1 cellular context compared by ENCODE assay signal in the genomic region with DNA sequence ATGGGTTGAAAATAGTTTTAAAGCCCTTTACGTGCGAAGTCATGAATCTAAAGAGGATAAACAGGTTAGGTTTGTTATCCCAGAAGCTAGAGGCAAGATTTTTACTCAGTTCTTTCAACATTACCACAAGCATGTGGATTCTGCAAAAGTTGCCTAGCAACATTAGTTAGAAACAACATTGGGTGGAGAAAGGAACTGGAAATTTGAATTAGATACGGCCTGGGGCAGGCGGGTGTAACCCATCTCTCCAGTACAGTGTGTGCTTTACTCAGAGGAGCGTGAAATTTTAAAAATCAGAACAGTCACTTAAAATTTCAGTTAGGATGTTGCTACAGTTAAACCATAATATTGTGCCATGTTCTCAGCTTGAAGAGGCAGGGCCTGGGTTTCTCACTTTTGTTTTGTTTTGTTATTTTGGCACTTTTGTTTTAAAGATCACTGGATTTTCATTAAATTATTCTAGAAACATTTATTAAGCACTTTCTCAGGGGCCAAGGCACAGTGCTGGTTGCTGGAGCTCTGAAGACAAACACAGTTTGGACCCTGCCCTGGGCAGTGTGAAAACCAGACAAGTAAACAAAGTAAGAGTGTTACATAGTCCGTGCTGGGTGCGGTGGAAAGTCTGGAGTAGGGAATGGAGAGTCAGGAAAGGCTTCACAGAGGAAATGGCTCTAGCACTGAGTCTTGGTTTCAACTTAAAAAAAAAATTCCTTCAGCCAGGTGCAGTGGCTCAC.
TF ChIP-seq lines count a peak whose summit lies in the region.

No MANE protein-coding gene starts in this region.

TF ChIP-seq in K562, 482 proteins besides CTCF, POLR2A, EP300 and RAD21 (continued from another document and continues in another):
- no peak for TF ChIP-seq THAP7 (CRISPR knock-in tag; IDR thresholded peaks at IDR 0.05)
- TF ChIP-seq RUNX1 (IDR thresholded peaks at IDR 0.05; ENCODE audit: low read depth) = no peak
- TF ChIP-seq BHLHE40 (IDR thresholded peaks at IDR 0.05; ENCODE audit: low read length) = no peak
- TF ChIP-seq, protein P1, sequence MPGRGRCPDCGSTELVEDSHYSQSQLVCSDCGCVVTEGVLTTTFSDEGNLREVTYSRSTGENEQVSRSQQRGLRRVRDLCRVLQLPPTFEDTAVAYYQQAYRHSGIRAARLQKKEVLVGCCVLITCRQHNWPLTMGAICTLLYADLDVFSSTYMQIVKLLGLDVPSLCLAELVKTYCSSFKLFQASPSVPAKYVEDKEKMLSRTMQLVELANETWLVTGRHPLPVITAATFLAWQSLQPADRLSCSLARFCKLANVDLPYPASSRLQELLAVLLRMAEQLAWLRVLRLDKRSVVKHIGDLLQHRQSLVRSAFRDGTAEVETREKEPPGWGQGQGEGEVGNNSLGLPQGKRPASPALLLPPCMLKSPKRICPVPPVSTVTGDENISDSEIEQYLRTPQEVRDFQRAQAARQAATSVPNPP (IDR thresholded peaks at IDR 0.05; ENCODE audit: borderline replicate concordance, insufficient read depth, insufficient read length) = no peak
- TF ChIP-seq ZNF395 (CRISPR knock-in tag; IDR thresholded peaks at IDR 0.05) = no peak
- no peak for TF ChIP-seq MEF2D (tag; conservative IDR thresholded peaks at IDR 0.05; ENCODE audit: low read depth)
- TF ChIP-seq ZKSCAN1 (IDR thresholded peaks at IDR 0.05; ENCODE audit: low read depth, low read length) = no peak
- TF ChIP-seq, protein P2, sequence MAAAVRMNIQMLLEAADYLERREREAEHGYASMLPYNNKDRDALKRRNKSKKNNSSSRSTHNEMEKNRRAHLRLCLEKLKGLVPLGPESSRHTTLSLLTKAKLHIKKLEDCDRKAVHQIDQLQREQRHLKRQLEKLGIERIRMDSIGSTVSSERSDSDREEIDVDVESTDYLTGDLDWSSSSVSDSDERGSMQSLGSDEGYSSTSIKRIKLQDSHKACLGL (CRISPR knock-in tag; IDR thresholded peaks at IDR 0.05; ENCODE audit: borderline replicate concordance, poor library complexity, severe bottlenecking) = no peak
- TF ChIP-seq JUNB (CRISPR knock-in tag; conservative IDR thresholded peaks at IDR 0.05) = no peak
- 0 out of 4 replicates have a peak, but pooled peaks of 1 of the 2 experiments have one; percentile 23 for TF ChIP-seq SRF (CRISPR knock-in tag; IDR thresholded peaks at IDR 0.05)
- no peak for TF ChIP-seq PYGO2 (tag; IDR thresholded peaks at IDR 0.05)
- TF ChIP-seq GATAD2A (IDR thresholded peaks at IDR 0.05) = no peak
- TF ChIP-seq PRDM10 (IDR thresholded peaks at IDR 0.05; ENCODE audit: partially characterized antibody) = no peak
- no peak for TF ChIP-seq ZC3H11A (IDR thresholded peaks at IDR 0.05; ENCODE audit: low read depth, low read length)
- TF ChIP-seq CREBBP (IDR thresholded peaks at IDR 0.05; ENCODE audit: low read depth, low read length) = no peak
- TF ChIP-seq, protein P3, sequence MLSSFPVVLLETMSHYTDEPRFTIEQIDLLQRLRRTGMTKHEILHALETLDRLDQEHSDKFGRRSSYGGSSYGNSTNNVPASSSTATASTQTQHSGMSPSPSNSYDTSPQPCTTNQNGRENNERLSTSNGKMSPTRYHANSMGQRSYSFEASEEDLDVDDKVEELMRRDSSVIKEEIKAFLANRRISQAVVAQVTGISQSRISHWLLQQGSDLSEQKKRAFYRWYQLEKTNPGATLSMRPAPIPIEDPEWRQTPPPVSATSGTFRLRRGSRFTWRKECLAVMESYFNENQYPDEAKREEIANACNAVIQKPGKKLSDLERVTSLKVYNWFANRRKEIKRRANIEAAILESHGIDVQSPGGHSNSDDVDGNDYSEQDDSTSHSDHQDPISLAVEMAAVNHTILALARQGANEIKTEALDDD (IDR thresholded peaks at IDR 0.05) = peak; percentile 77
- no peak for TF ChIP-seq TEAD4 (IDR thresholded peaks at IDR 0.05; ENCODE audit: low read length)
- no peak for TF ChIP-seq TEAD4 (CRISPR knock-in tag; IDR thresholded peaks at IDR 0.05; ENCODE audit: borderline replicate concordance)
- no peak for TF ChIP-seq ARNT (IDR thresholded peaks at IDR 0.05)
- no peak for TF ChIP-seq EWSR1 (IDR thresholded peaks at IDR 0.05; ENCODE audit: borderline replicate concordance, low read depth, partially characterized antibody)
- no peak for TF ChIP-seq PTTG1 (tag; IDR thresholded peaks at IDR 0.05; ENCODE audit: low read depth)
- TF ChIP-seq ZNF75A (CRISPR knock-in tag; IDR thresholded peaks at IDR 0.05) = no peak
- no peak for TF ChIP-seq RBM39 (optimal IDR thresholded peaks at IDR 0.05; ENCODE audit: low read depth, low read length)
- TF ChIP-seq CEBPG (CRISPR knock-in tag; IDR thresholded peaks at IDR 0.05) = no peak
- no peak for TF ChIP-seq CEBPG (tag; conservative IDR thresholded peaks at IDR 0.05 in 1 of 2, IDR thresholded peaks at IDR 0.05 in 1 of 2)
- TF ChIP-seq, protein P4, sequence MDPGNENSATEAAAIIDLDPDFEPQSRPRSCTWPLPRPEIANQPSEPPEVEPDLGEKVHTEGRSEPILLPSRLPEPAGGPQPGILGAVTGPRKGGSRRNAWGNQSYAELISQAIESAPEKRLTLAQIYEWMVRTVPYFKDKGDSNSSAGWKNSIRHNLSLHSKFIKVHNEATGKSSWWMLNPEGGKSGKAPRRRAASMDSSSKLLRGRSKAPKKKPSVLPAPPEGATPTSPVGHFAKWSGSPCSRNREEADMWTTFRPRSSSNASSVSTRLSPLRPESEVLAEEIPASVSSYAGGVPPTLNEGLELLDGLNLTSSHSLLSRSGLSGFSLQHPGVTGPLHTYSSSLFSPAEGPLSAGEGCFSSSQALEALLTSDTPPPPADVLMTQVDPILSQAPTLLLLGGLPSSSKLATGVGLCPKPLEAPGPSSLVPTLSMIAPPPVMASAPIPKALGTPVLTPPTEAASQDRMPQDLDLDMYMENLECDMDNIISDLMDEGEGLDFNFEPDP (CRISPR knock-in tag; IDR thresholded peaks at IDR 0.05) = no peak
- TF ChIP-seq TEAD1 (CRISPR knock-in tag; IDR thresholded peaks at IDR 0.05) = no peak
- TF ChIP-seq NFE2L1 (tag; IDR thresholded peaks at IDR 0.05; ENCODE audit: borderline replicate concordance, low read depth) = no peak
- TF ChIP-seq TBP (optimal IDR thresholded peaks at IDR 0.05; ENCODE audit: low read depth, low read length) = no peak
- TF ChIP-seq PREB (CRISPR knock-in tag; IDR thresholded peaks at IDR 0.05) = no peak
- TF ChIP-seq HEY1 (CRISPR knock-in tag; IDR thresholded peaks at IDR 0.05; ENCODE audit: borderline replicate concordance) = no peak
- TF ChIP-seq BRD9 (IDR thresholded peaks at IDR 0.05; ENCODE audit: low read depth, partially characterized antibody) = peak; percentile 21
- TF ChIP-seq TCF7 (IDR thresholded peaks at IDR 0.05; ENCODE audit: borderline replicate concordance) = no peak
- TF ChIP-seq ZBTB1 (CRISPR knock-in tag; IDR thresholded peaks at IDR 0.05; ENCODE audit: borderline replicate concordance, low read depth) = no peak
- TF ChIP-seq SIN3B (IDR thresholded peaks at IDR 0.05; ENCODE audit: low read depth) = no peak
- no peak for TF ChIP-seq HDAC8 (tag; IDR thresholded peaks at IDR 0.05)
- no peak for TF ChIP-seq ZNF512 (tag; IDR thresholded peaks at IDR 0.05)
- TF ChIP-seq EZH2 (IDR thresholded peaks at IDR 0.05; ENCODE audit: borderline replicate concordance, low read depth, low read length) = no peak
- TF ChIP-seq CREB1 (IDR thresholded peaks at IDR 0.05) = no peak
- TF ChIP-seq CREB1 (CRISPR knock-in tag; IDR thresholded peaks at IDR 0.05) = peak; percentile 10; the same call in 1 of the 2 replicates
- TF ChIP-seq DPF2 (IDR thresholded peaks at IDR 0.05) = peak; percentile 27; the same call in 1 of the 2 replicates
- TF ChIP-seq TFAP4 (CRISPR knock-in tag; IDR thresholded peaks at IDR 0.05; ENCODE audit: borderline replicate concordance) = no peak
- TF ChIP-seq RBM14 (IDR thresholded peaks at IDR 0.05; ENCODE audit: borderline replicate concordance, insufficient read depth, low read depth, low read length) = no peak
- no peak for TF ChIP-seq ZNF584 (CRISPR knock-in tag; IDR thresholded peaks at IDR 0.05; ENCODE audit: low read depth)
- no peak for TF ChIP-seq MCM2 (IDR thresholded peaks at IDR 0.05; ENCODE audit: low read depth)
- no peak for TF ChIP-seq NFYB (IDR thresholded peaks at IDR 0.05; ENCODE audit: extremely low read depth, insufficient read length)
- no peak for TF ChIP-seq MLX (CRISPR knock-in tag; conservative IDR thresholded peaks at IDR 0.05)
- TF ChIP-seq ZNF263 (CRISPR knock-in tag; IDR thresholded peaks at IDR 0.05; ENCODE audit: borderline replicate concordance) = no peak
- TF ChIP-seq RBM22 (IDR thresholded peaks at IDR 0.05; ENCODE audit: low read depth, low read length, poor library complexity, severe bottlenecking) = no peak
- TF ChIP-seq ARID1B (IDR thresholded peaks at IDR 0.05) = no peak
- TF ChIP-seq POLR2AphosphoS5 (IDR thresholded peaks at IDR 0.05; ENCODE audit: control insufficient read depth, insufficient read depth, low read depth, low read length) = no peak
- TF ChIP-seq ZNF121 (CRISPR knock-in tag; conservative IDR thresholded peaks at IDR 0.05) = no peak
- TF ChIP-seq BACH1 (tag; IDR thresholded peaks at IDR 0.05) = no peak
- no peak for TF ChIP-seq NR2C1 (IDR thresholded peaks at IDR 0.05)
- TF ChIP-seq NR2C1 (tag; IDR thresholded peaks at IDR 0.05) = no peak
